In the genomic region with DNA sequence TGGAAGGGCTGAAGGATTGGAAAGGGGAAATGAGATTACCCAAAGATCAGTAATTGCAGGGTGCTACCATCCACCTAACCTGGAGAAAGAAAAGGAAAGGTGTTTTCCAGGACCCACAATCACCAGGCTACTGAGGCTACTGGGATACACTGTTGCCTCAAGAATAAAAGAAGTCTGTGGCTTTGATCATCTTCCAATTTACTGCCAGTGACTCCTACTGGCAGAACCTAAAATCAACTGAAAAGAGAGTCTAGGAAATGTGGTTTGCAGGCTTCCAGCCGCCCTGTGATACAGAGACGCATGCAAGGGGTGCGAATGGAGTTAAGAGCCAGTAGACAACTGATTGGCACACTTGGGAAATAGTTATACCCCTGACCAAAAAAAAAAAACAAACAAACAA, we compare ENCODE assay signal across 12 cellular contexts. TPM values are rescaled to one million over a fixed set of nuclear protein-coding genes. Genes with fewer than 3 reads are reported as not detected.
DNase-seq lines count a peak whose midpoint lies in the region; ATAC-seq and TF ChIP-seq lines count a peak whose summit lies in the region.
"Had no signal": no experiment of that assay in that cellular context is flagged by ENCODE, and none has a peak within 500 bp of the region (broad histone marks: within the 10 kb centered on the region; RNA-seq: fewer than 3 reads in every experiment).

No MANE protein-coding gene starts in this region.

- H3K27me3 ChIP-seq in A673 (replicated peaks; ENCODE audit: insufficient read depth, low read depth, low read length, poor library complexity): no peaks in the 10 kb centered on the region

- H3K4me3 ChIP-seq in A673 (ENCODE audit: low read depth, low read length, poor library complexity, severe bottlenecking): no peak overlapping the region
- no peak overlapping the region for H3K4me3 ChIP-seq in fibroblast of the aortic adventitia (ENCODE audit: low read depth, low read length)

- POLR2A ChIA-PET in A673 (lab: Charles Lee; ENCODE audit: low non-redundant PET): no interaction called here

- H3K27ac ChIP-seq in A673 (ENCODE audit: low read depth, low read length, poor library complexity, severe bottlenecking): no peak overlapping the region
- H3K27ac ChIP-seq: epithelial cell of prostate had no signal

- BruUV-seq in A673 (replicated peaks; lab: Mats Ljungman, UMichigan): no TSS peak

- intact Hi-C loops in A673 (cut with micrococcal nuclease; ENCODE audit: unreplicated experiment): no loop called here

- H3K36me3 ChIP-seq in A673 (ENCODE audit: insufficient read depth, low read length, poor library complexity, severe bottlenecking): no peaks in the 10 kb centered on the region

- TF ChIP-seq CTCF in A673 (conservative IDR thresholded peaks at IDR 0.05; ENCODE audit: low read depth, low read length) (peak; percentile 42), fibroblast of the aortic adventitia (IDR thresholded peaks at IDR 0.05; ENCODE audit: insufficient read depth, low read length) (peak; percentile 35)

- CTCF ChIA-PET in A673 (lab: Charles Lee): interaction anchor here (0.6 kb wide), 1 partner anchor 322 kb away, joined by 3 read pairs; no protein-coding TSS in a partner anchor

- in situ Hi-C loops in SK-MEL-5 (cut with HindIII; ENCODE audit: low pct_unique_long_range_greater_than_20kb, low sequenced_read_pairs): no loop called here

- DNase-seq in A673 (ENCODE audit: low spot score) (peak; percentile 14), GM04504 (ENCODE audit: low read depth) (peak; percentile 7), SK-MEL-5 (ENCODE audit: low read depth, low spot score) (peak; percentile 71), fibroblast of the aortic adventitia (ENCODE audit: low read depth) (peak; percentile 26), DMS79 (lab: John Stamatoyannopoulos, UW) (no peak), DMS153 treated with DMSO at 0.1 percent for 48 hours (lab: John Stamatoyannopoulos, UW; ENCODE audit: unreplicated experiment) (no peak)
- DNase-seq: activated naive CD8-positive, alpha-beta T cell treated with anti-CD3 and anti-CD28 coated beads, Interleukin-2, amount 50 U/mL, for 24 hours; Caco-2; NCI-H1436 treated with DMSO at 0.1 percent for 48 hours had no signal

- no peaks in the 10 kb centered on the region for H3K4me1 ChIP-seq in A673 (ENCODE audit: insufficient read depth, low read length, poor library complexity, severe bottlenecking)
- H3K4me1 ChIP-seq: Caco-2 had no signal

- ATAC-seq in GM21786 (IDR thresholded peaks at IDR 0.05; ENCODE audit: unreplicated experiment) (no peak), GM19324 (IDR thresholded peaks at IDR 0.05; ENCODE audit: low FRiP score, unreplicated experiment) (no peak)
- ATAC-seq: activated naive CD8-positive, alpha-beta T cell treated with anti-CD3 and anti-CD28 coated beads, Interleukin-2, amount 50 U/mL, for 24 hours had no signal

- no peaks in the 10 kb centered on the region for H3K9me3 ChIP-seq in A673 (ENCODE audit: low read depth, low read length, poor library complexity, severe bottlenecking)
- H3K9me3 ChIP-seq: Caco-2 had no signal

RNA-seq across cellular contexts. Expression of a gene that starts 16.6 kb away (rescaled TPM):
- 119 and 146 TPM in 2 replicates for total RNA-seq in A673 (2021)
- total RNA-seq in SK-MEL-5 (2014; rRNA removed; shearing (Covaris generic)): 66.6 and 72.3 TPM in 2 replicates
- polyA plus RNA-seq in SK-MEL-5 (2015; cell fraction: cytosol; rRNA removed): 50.3 and 80.2 TPM in 2 replicates
- polyA plus RNA-seq in SK-MEL-5 (2015; cell fraction: nucleus; rRNA removed): 100 and 109 TPM in 2 replicates
- 33.6 and 75.6 TPM in 2 replicates for total RNA-seq in fibroblast of the aortic adventitia (ENCODE audit: low replicate concordance)

RNA-seq across cellular contexts. Expression of a gene that starts 31.9 kb away (rescaled TPM):
- total RNA-seq in A673 (2021): 17.5 and 19.9 TPM in 2 replicates
- total RNA-seq in SK-MEL-5 (2014; rRNA removed; shearing (Covaris generic)): 1.2 and 2.0 TPM in 2 replicates
- 0.19 and 0.35 TPM in 2 replicates for polyA plus RNA-seq in SK-MEL-5 (2015; cell fraction: cytosol; rRNA removed)
- polyA plus RNA-seq in SK-MEL-5 (2015; cell fraction: nucleus; rRNA removed): 2.9 and 4.6 TPM in 2 replicates
- 16.4 and 22.1 TPM in 2 replicates for total RNA-seq in fibroblast of the aortic adventitia (ENCODE audit: low replicate concordance)

Comparison
In these comparisons a context has a peak if more than half of its experiments do, and no peak if none do; other contexts are left out.
1. DNase-seq: peak in A673 (single experiment), GM04504 (single experiment), SK-MEL-5 (single experiment) and fibroblast of the aortic adventitia (single experiment); none in DMS79 (single experiment) and DMS153 treated with DMSO at 0.1 percent for 48 hours (single experiment).